1 cellular context compared by ENCODE assay signal in genomic region chr19:53867225-53868090, GRCh38.
TF ChIP-seq lines count a peak whose summit lies in the region.

A gene with protein sequence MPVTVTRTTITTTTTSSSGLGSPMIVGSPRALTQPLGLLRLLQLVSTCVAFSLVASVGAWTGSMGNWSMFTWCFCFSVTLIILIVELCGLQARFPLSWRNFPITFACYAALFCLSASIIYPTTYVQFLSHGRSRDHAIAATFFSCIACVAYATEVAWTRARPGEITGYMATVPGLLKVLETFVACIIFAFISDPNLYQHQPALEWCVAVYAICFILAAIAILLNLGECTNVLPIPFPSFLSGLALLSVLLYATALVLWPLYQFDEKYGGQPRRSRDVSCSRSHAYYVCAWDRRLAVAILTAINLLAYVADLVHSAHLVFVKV (plus strand): TSS chr19:53867883. CDS start chr19:53873530, 5,647 bp downstream.

TF ChIP-seq in WTC11, 78 proteins besides CTCF, POLR2A, EP300 and RAD21 (continued from another document):
- TF ChIP-seq, protein P1, sequence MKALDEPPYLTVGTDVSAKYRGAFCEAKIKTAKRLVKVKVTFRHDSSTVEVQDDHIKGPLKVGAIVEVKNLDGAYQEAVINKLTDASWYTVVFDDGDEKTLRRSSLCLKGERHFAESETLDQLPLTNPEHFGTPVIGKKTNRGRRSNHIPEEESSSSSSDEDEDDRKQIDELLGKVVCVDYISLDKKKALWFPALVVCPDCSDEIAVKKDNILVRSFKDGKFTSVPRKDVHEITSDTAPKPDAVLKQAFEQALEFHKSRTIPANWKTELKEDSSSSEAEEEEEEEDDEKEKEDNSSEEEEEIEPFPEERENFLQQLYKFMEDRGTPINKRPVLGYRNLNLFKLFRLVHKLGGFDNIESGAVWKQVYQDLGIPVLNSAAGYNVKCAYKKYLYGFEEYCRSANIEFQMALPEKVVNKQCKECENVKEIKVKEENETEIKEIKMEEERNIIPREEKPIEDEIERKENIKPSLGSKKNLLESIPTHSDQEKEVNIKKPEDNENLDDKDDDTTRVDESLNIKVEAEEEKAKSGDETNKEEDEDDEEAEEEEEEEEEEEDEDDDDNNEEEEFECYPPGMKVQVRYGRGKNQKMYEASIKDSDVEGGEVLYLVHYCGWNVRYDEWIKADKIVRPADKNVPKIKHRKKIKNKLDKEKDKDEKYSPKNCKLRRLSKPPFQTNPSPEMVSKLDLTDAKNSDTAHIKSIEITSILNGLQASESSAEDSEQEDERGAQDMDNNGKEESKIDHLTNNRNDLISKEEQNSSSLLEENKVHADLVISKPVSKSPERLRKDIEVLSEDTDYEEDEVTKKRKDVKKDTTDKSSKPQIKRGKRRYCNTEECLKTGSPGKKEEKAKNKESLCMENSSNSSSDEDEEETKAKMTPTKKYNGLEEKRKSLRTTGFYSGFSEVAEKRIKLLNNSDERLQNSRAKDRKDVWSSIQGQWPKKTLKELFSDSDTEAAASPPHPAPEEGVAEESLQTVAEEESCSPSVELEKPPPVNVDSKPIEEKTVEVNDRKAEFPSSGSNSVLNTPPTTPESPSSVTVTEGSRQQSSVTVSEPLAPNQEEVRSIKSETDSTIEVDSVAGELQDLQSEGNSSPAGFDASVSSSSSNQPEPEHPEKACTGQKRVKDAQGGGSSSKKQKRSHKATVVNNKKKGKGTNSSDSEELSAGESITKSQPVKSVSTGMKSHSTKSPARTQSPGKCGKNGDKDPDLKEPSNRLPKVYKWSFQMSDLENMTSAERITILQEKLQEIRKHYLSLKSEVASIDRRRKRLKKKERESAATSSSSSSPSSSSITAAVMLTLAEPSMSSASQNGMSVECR (CRISPR knock-in tag; IDR thresholded peaks at IDR 0.05; ENCODE audit: borderline replicate concordance): no peak; the same call in 1 of the 2 replicates
- TF ChIP-seq ETV6 (CRISPR knock-in tag; IDR thresholded peaks at IDR 0.05) (no peak), GABPB1 (CRISPR knock-in tag; IDR thresholded peaks at IDR 0.05) (0 out of 2 replicates have a peak, but pooled peaks have one; percentile 8), MAX (CRISPR knock-in tag; IDR thresholded peaks at IDR 0.05) (peak; percentile 41; the same call in 1 of the 2 replicates), FOXP4 (CRISPR knock-in tag; IDR thresholded peaks at IDR 0.05) (peak; percentile 38; the same call in 1 of the 2 replicates), E2F5 (CRISPR knock-in tag; IDR thresholded peaks at IDR 0.05) (no peak), FOXK1 (CRISPR knock-in tag; IDR thresholded peaks at IDR 0.05) (peak; percentile 53; the same call in 1 of the 2 replicates), SP1 (CRISPR knock-in tag; conservative IDR thresholded peaks at IDR 0.05) (peak; percentile 83), NR2C2 (CRISPR knock-in tag; IDR thresholded peaks at IDR 0.05) (no peak), NR1H2 (CRISPR knock-in tag; IDR thresholded peaks at IDR 0.05) (no peak)
- TF ChIP-seq, protein P2, sequence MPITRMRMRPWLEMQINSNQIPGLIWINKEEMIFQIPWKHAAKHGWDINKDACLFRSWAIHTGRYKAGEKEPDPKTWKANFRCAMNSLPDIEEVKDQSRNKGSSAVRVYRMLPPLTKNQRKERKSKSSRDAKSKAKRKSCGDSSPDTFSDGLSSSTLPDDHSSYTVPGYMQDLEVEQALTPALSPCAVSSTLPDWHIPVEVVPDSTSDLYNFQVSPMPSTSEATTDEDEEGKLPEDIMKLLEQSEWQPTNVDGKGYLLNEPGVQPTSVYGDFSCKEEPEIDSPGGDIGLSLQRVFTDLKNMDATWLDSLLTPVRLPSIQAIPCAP (CRISPR knock-in tag; IDR thresholded peaks at IDR 0.05): no peak
- TF ChIP-seq, protein P3, sequence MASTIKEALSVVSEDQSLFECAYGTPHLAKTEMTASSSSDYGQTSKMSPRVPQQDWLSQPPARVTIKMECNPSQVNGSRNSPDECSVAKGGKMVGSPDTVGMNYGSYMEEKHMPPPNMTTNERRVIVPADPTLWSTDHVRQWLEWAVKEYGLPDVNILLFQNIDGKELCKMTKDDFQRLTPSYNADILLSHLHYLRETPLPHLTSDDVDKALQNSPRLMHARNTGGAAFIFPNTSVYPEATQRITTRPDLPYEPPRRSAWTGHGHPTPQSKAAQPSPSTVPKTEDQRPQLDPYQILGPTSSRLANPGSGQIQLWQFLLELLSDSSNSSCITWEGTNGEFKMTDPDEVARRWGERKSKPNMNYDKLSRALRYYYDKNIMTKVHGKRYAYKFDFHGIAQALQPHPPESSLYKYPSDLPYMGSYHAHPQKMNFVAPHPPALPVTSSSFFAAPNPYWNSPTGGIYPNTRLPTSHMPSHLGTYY (CRISPR knock-in tag; IDR thresholded peaks at IDR 0.05): no peak
TF ChIP-seq in WTC11: peak in this region for 6.
